In genomic region chr10:97573021-97573420, GRCh38 we compare ENCODE assay signal across 1 cellular context.
TF ChIP-seq lines count a peak whose summit lies in the region.

No MANE protein-coding gene starts in this region.

TF ChIP-seq in WTC11, 78 proteins besides CTCF, POLR2A, EP300 and RAD21 (continued from another document):
- TF ChIP-seq ZBTB43 (CRISPR knock-in tag; IDR thresholded peaks at IDR 0.05), result no peak
- no peak for TF ChIP-seq MAX (CRISPR knock-in tag; IDR thresholded peaks at IDR 0.05)
- TF ChIP-seq ELF4 (CRISPR knock-in tag; IDR thresholded peaks at IDR 0.05; ENCODE audit: low read depth), result no peak
- no peak for TF ChIP-seq IRF1 (CRISPR knock-in tag; IDR thresholded peaks at IDR 0.05)
- TF ChIP-seq E2F4 (CRISPR knock-in tag; IDR thresholded peaks at IDR 0.05; ENCODE audit: borderline replicate concordance, low read depth), result no peak
- no peak for TF ChIP-seq PREB (CRISPR knock-in tag; IDR thresholded peaks at IDR 0.05; ENCODE audit: borderline replicate concordance)
- TF ChIP-seq ARID4B (CRISPR knock-in tag; IDR thresholded peaks at IDR 0.05; ENCODE audit: borderline replicate concordance), result no peak
- no peak for TF ChIP-seq CDX4 (CRISPR knock-in tag; IDR thresholded peaks at IDR 0.05; ENCODE audit: borderline replicate concordance)
- no peak for TF ChIP-seq E2F1 (CRISPR knock-in tag; IDR thresholded peaks at IDR 0.05)
- TF ChIP-seq MLX (CRISPR knock-in tag; IDR thresholded peaks at IDR 0.05), result no peak
- TF ChIP-seq SOX15 (CRISPR knock-in tag; IDR thresholded peaks at IDR 0.05), result no peak
- no peak for TF ChIP-seq NR2C2 (CRISPR knock-in tag; IDR thresholded peaks at IDR 0.05)
- no peak for TF ChIP-seq ATF2 (CRISPR knock-in tag; IDR thresholded peaks at IDR 0.05; ENCODE audit: borderline replicate concordance, low read depth)
- TF ChIP-seq ZNF232 (CRISPR knock-in tag; IDR thresholded peaks at IDR 0.05), result no peak
TF ChIP-seq in WTC11: peak in this region for 0.
